ENCODE assay signal across 1 cellular context in the genomic region with DNA sequence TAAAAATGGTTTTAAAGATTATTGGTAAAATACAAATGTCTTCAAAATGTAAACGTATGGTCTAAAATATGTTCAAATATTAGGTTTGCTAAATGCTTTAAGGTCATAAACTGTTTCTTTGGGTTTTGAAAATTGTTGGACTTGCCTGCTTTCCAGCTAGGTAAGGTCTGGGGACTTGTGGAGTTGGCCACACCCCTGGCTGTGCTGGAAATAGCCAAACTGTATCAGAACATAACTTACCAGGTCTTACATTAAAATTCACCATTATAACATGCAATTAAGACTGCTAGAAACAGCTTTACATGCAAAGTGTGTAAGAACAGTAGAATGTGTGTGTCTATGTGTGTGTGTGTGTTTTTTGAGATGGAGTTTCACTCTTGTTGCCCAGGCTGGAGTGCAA.
TF ChIP-seq lines count a peak whose summit lies in the region.

No MANE protein-coding gene starts in this region.

TF ChIP-seq in WTC11, 78 proteins besides CTCF, POLR2A, EP300 and RAD21 (continued from another document):
- no peak for TF ChIP-seq ERG (CRISPR knock-in tag; IDR thresholded peaks at IDR 0.05)
